In the genomic region with DNA sequence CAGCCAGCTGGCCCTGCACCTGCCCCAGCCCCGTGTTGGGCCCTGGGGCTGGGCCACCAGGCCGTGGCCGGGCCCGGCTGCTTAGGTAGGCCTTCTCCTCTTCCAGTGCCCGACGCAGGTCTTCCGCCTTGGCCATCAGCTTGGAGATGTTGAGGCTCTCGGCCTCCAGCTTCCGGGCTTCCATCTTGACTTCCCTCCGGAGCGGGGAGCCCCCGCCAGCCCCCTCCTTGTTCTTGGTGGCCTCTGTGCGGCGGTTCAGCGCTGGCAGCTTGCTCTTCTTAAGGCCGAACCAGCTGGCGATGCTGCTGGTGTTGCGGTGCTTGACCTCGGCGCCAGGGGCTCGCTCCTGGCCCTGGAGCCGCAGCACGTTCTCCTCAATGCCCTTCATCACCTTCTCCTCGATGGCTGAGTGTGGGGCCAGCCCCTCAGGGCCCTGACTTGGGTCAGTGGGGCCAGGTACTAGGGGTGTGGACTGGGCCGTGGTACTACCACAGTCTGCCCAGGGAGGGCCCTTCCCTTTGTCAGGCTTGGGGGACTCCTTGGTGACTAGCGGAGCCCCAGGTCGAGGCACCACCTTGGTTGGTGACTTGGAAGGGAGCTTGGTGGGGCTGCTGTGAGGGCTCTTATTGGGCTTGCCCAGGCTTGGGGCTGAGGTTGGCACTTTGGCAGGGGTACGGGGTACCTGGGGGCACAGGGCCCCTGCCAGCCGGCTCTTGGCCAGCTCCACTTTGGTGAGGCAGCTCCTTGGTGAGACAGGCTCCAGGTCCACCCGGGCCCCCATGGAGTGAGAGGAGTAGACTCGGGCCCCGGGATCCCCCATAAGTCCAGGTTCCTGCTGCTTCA, we compare ENCODE assay signal across 2 cellular contexts.
TF ChIP-seq lines count a peak whose summit lies in the region.

No MANE protein-coding gene starts in this region.

TF ChIP-seq in GM12891, 5 proteins besides CTCF, POLR2A, EP300 and RAD21 (continued from another document):
- TF ChIP-seq POLR2AphosphoS5 (IDR thresholded peaks at IDR 0.05; ENCODE audit: low read depth, low read length): 0 out of 2 replicates have a peak, but pooled peaks have one; percentile 8

TF ChIP-seq in endothelial cell of umbilical vein, 7 proteins besides CTCF, POLR2A, EP300 and RAD21 (continued from another document):
- no peak for TF ChIP-seq POLR2AphosphoS5 (IDR thresholded peaks at IDR 0.05; ENCODE audit: insufficient read depth, low read depth, low read length)
- no peak for TF ChIP-seq GATA2 (IDR thresholded peaks at IDR 0.05; ENCODE audit: insufficient read depth, insufficient read length, low read depth, low read length)
- no peak for TF ChIP-seq EZH2 (IDR thresholded peaks at IDR 0.05; ENCODE audit: borderline replicate concordance, low read depth, low read length, severe bottlenecking)
- TF ChIP-seq MAX (IDR thresholded peaks at IDR 0.05; ENCODE audit: insufficient read depth, insufficient read length): no peak
